Comparison of ENCODE assay signal across 8 cellular contexts in genomic region chr17:48636177-48637018, GRCh38. TPM values are rescaled to one million over a fixed set of nuclear protein-coding genes. Genes with fewer than 3 reads are reported as not detected.
DNase-seq lines count a peak whose midpoint lies in the region; ATAC-seq and TF ChIP-seq lines count a peak whose summit lies in the region.

No MANE protein-coding gene starts in this region.

- peak; percentile 83 for ATAC-seq in CD4-positive, alpha-beta T cell (ENCODE audit: poor library complexity)
- ATAC-seq in activated T-cell treated with anti-CD3 and anti-CD28 coated beads, Interleukin-2, amount 50 U/mL, for 4 hours, result peak; percentile 84 to 86
- peak; percentile 60 for ATAC-seq in sciatic nerve
- no peak for ATAC-seq in HG03460 (IDR thresholded peaks at IDR 0.05; ENCODE audit: unreplicated experiment)

- no peak overlapping the region for H3K4me3 ChIP-seq in HEK293 (ENCODE audit: low read depth, low read length)

- H3K27ac ChIP-seq in CD4-positive, alpha-beta T cell (ENCODE audit: low read depth, low read length), result no peak overlapping the region
- peak overlapping the region; percentile 49 for H3K27ac ChIP-seq in HEK293 (ENCODE audit: extremely low read depth, low read depth, low read length)

- peaks cover 97% of the 10 kb centered on the region for H3K27me3 ChIP-seq in CD4-positive, alpha-beta T cell (ENCODE audit: control insufficient read depth, insufficient read depth, low read length)

- H3K4me1 Mint-ChIP-seq in CD4-positive, alpha-beta T cell (ENCODE audit: low read depth), result peaks cover 13% of the 10 kb centered on the region
- peaks cover 12% of the 10 kb centered on the region for H3K4me1 Mint-ChIP-seq in activated T-cell treated with anti-CD3 and anti-CD28 coated beads, Interleukin-2, amount 50 U/mL, for 4 hours (ENCODE audit: low read depth)

- TF ChIP-seq CTCF in CD4-positive, alpha-beta T cell (IDR thresholded peaks at IDR 0.05), result peak; percentile 74
- TF ChIP-seq CTCF in HEK293 (tag by site-specific recombination; IDR thresholded peaks at IDR 0.05), result peak; percentile 49; the same call in 1 of the 2 replicates

- POLR2A ChIA-PET in CD4-positive, alpha-beta T cell (lab: Charles Lee), result interaction anchor here (0.6 to 1.7 kb wide), 2 partner anchors 9 to 32 kb away, joined by 3 to 4 read pairs; no protein-coding TSS in a partner anchor
- POLR2A ChIA-PET in HEK293 (lab: Yijun Ruan, JAX), result interaction anchor here (0.6 to 2.5 kb wide), 7 partner anchors 10 to 1797 kb away, joined by 3 to 38 read pairs (median 6); partner anchors contain the start of genes HOXB13 and HOXB9

- intact Hi-C loops in CD4-positive, alpha-beta T cell (cut with DNase I, micrococcal nuclease), result no loop called here
- intact Hi-C loops in sciatic nerve (cut with DNase I), result no loop called here

- peaks cover 98% of the 10 kb centered on the region for H3K27me3 Mint-ChIP-seq in CD4-positive, alpha-beta T cell
- H3K27me3 Mint-ChIP-seq in activated T-cell treated with anti-CD3 and anti-CD28 coated beads, Interleukin-2, amount 50 U/mL, for 4 hours (ENCODE audit: low read depth), result peaks cover 90% of the 10 kb centered on the region

- no peaks in the 10 kb centered on the region for H3K9me3 Mint-ChIP-seq in CD4-positive, alpha-beta T cell
- H3K9me3 Mint-ChIP-seq in activated T-cell treated with anti-CD3 and anti-CD28 coated beads, Interleukin-2, amount 50 U/mL, for 4 hours, result no peaks in the 10 kb centered on the region

- H3K27ac Mint-ChIP-seq in CD4-positive, alpha-beta T cell, result no peak overlapping the region

- no peak overlapping the region for H3K4me3 Mint-ChIP-seq in CD4-positive, alpha-beta T cell
- no peak overlapping the region for H3K4me3 Mint-ChIP-seq in activated T-cell treated with anti-CD3 and anti-CD28 coated beads, Interleukin-2, amount 50 U/mL, for 4 hours

- H3K36me3 Mint-ChIP-seq in CD4-positive, alpha-beta T cell (ENCODE audit: low read depth), result no peaks in the 10 kb centered on the region
- no peaks in the 10 kb centered on the region for H3K36me3 Mint-ChIP-seq in activated T-cell treated with anti-CD3 and anti-CD28 coated beads, Interleukin-2, amount 50 U/mL, for 4 hours (ENCODE audit: insufficient read depth)

- no peaks in the 10 kb centered on the region for H3K4me1 ChIP-seq in HEK293 (ENCODE audit: control insufficient read depth, insufficient read depth, low read length)

- peaks cover 8 to 43% of the 10 kb centered on the region in 2 experiments; a peak in 2 of 3 replicates for H3K36me3 ChIP-seq in HEK293 (ENCODE audit: control insufficient read depth in 2 of 2, insufficient read depth in 1 of 2, low read length in 2 of 2)

- CTCF ChIA-PET in CD4-positive, alpha-beta T cell (lab: Charles Lee), result interaction anchor here (0.6 to 3.2 kb wide), 29 partner anchors 10 to 1671 kb away, joined by 3 to 19 read pairs (median 4); partner anchors contain the start of gene HOXB9
- CTCF ChIA-PET in HEK293 (lab: Yijun Ruan, JAX), result interaction anchor here (0.5 to 2.9 kb wide), 33 partner anchors 8 to 1868 kb away, joined by 3 to 37 read pairs (median 4); partner anchors contain the start of gene HOXB9

- DNase-seq in CD4-positive, alpha-beta T cell, result peak; percentile 45 to 68 (median 54)
- DNase-seq in NOMO-1 (lab: John Stamatoyannopoulos, UW; ENCODE audit: unreplicated experiment in 2 of 2) (peak; percentile 53 to 73), germinal center (ENCODE audit: low spot score) (peak; percentile 81), sciatic nerve (ENCODE audit: low spot score) (peak; percentile 82), NCI-H128 (lab: John Stamatoyannopoulos, UW; ENCODE audit: unreplicated experiment) (no peak)
- DNase-seq in activated T-cell treated with anti-CD3 and anti-CD28 coated beads, Interleukin-2, amount 50 U/mL, for 4 hours, result peak; percentile 66

- H3K9me3 ChIP-seq in CD4-positive, alpha-beta T cell (ENCODE audit: control insufficient read depth, low read length), result no peaks in the 10 kb centered on the region
- no peaks in the 10 kb centered on the region for H3K9me3 ChIP-seq in HEK293 (ENCODE audit: control insufficient read depth, insufficient read depth, low read depth, low read length)

TF ChIP-seq in HEK293, 187 proteins besides CTCF, POLR2A, EP300 and RAD21 (continues in another document):
- TF ChIP-seq ZBTB17 (tag by site-specific recombination; IDR thresholded peaks at IDR 0.05), result peak; percentile 71
- 0 out of 2 replicates have a peak, but pooled peaks have one; percentile 12 for TF ChIP-seq KLF8 (tag by site-specific recombination; IDR thresholded peaks at IDR 0.05)
- peak; percentile 19 for TF ChIP-seq ZBTB26 (tag by site-specific recombination; optimal IDR thresholded peaks at IDR 0.05)
- no peak for TF ChIP-seq SP2 (tag by site-specific recombination; IDR thresholded peaks at IDR 0.05)
- no peak for TF ChIP-seq ZNF155 (tag by site-specific recombination; IDR thresholded peaks at IDR 0.05)
- peak; percentile 64 for TF ChIP-seq ZNF660 (tag by site-specific recombination; IDR thresholded peaks at IDR 0.05)
- no peak for TF ChIP-seq ZNF121 (tag by site-specific recombination; IDR thresholded peaks at IDR 0.05)
- no peak for TF ChIP-seq BCL11B (tag by site-specific recombination; IDR thresholded peaks at IDR 0.05; ENCODE audit: low read depth)
- peak; percentile 77 for TF ChIP-seq ZBTB8A (tag by site-specific recombination; IDR thresholded peaks at IDR 0.05)
- TF ChIP-seq ZNF362 (tag by site-specific recombination; IDR thresholded peaks at IDR 0.05), result peak; percentile 92
- peak; percentile 57; the same call in 1 of the 2 replicates for TF ChIP-seq ZBTB6 (tag by site-specific recombination; IDR thresholded peaks at IDR 0.05)
- TF ChIP-seq ZBTB48 (tag by site-specific recombination; IDR thresholded peaks at IDR 0.05), result peak; percentile 46; the same call in 1 of the 2 replicates
- TF ChIP-seq, protein P1, sequence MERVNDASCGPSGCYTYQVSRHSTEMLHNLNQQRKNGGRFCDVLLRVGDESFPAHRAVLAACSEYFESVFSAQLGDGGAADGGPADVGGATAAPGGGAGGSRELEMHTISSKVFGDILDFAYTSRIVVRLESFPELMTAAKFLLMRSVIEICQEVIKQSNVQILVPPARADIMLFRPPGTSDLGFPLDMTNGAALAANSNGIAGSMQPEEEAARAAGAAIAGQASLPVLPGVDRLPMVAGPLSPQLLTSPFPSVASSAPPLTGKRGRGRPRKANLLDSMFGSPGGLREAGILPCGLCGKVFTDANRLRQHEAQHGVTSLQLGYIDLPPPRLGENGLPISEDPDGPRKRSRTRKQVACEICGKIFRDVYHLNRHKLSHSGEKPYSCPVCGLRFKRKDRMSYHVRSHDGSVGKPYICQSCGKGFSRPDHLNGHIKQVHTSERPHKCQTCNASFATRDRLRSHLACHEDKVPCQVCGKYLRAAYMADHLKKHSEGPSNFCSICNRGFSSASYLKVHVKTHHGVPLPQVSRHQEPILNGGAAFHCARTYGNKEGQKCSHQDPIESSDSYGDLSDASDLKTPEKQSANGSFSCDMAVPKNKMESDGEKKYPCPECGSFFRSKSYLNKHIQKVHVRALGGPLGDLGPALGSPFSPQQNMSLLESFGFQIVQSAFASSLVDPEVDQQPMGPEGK (tag by site-specific recombination; IDR thresholded peaks at IDR 0.05), result peak; percentile 49; the same call in 1 of the 2 replicates
- peak; percentile 54; the same call in 1 of the 2 replicates for TF ChIP-seq ZXDB (tag by site-specific recombination; IDR thresholded peaks at IDR 0.05)
- no peak for TF ChIP-seq ZBTB7A (tag by site-specific recombination; IDR thresholded peaks at IDR 0.05; ENCODE audit: low read depth)

RNA-seq across cellular contexts. Expression of gene HOXB9, which starts 10.2 kb away (rescaled TPM):
- not detected for total RNA-seq in CD4-positive, alpha-beta T cell
- total RNA-seq in activated T-cell treated with anti-CD3 and anti-CD28 coated beads, Interleukin-2, amount 50 U/mL, for 4 hours, result 1 to 10 TPM in 2 of 3 donors, under 1 TPM in 1; 0.63 to 1.4 (median 1.2) TPM
- total RNA-seq in sciatic nerve, result 0.18 TPM

RNA-seq across cellular contexts. Expression of gene HOXB8, which starts 21.3 kb away (rescaled TPM):
- not detected for total RNA-seq in CD4-positive, alpha-beta T cell
- total RNA-seq in activated T-cell treated with anti-CD3 and anti-CD28 coated beads, Interleukin-2, amount 50 U/mL, for 4 hours, result under 1 TPM in 2 of 3 donors, not detected in 1; 0.14 to 0.18 TPM
- 0.98 TPM for total RNA-seq in sciatic nerve

RNA-seq across cellular contexts. Expression of gene HOXB7, which starts 25.6 kb away (rescaled TPM):
- total RNA-seq in CD4-positive, alpha-beta T cell, result not detected
- under 1 TPM; 0.18 to 0.43 (median 0.38) TPM for total RNA-seq in activated T-cell treated with anti-CD3 and anti-CD28 coated beads, Interleukin-2, amount 50 U/mL, for 4 hours
- 8.1 TPM for total RNA-seq in sciatic nerve

RNA-seq across cellular contexts. Expression of gene HOXB6, which starts 31.6 kb away (rescaled TPM):
- not detected for total RNA-seq in CD4-positive, alpha-beta T cell
- under 1 TPM in 2 of 3 donors, not detected in 1; 0.24 to 0.27 TPM for total RNA-seq in activated T-cell treated with anti-CD3 and anti-CD28 coated beads, Interleukin-2, amount 50 U/mL, for 4 hours
- 6.3 TPM for total RNA-seq in sciatic nerve

RNA-seq across cellular contexts. Expression of gene HOXB5, which starts 42.8 kb away (rescaled TPM):
- total RNA-seq in CD4-positive, alpha-beta T cell, result not detected
- total RNA-seq in activated T-cell treated with anti-CD3 and anti-CD28 coated beads, Interleukin-2, amount 50 U/mL, for 4 hours, result under 1 TPM in 1 of 3 donors, not detected in 2; 0.08 TPM
- total RNA-seq in sciatic nerve, result 2.4 TPM
